26 cellular contexts compared by ENCODE assay signal in genomic region chr12:59627582-59627981, GRCh38. TPM values are rescaled to one million over a fixed set of nuclear protein-coding genes. Genes with fewer than 3 reads are reported as not detected.
DNase-seq lines count a peak whose midpoint lies in the region; ATAC-seq lines count a peak whose summit lies in the region.
"Had no signal": no experiment of that assay in that cellular context is flagged by ENCODE, and none has a peak within 500 bp of the region (broad histone marks: within the 10 kb centered on the region; RNA-seq: fewer than 3 reads in every experiment).

No MANE protein-coding gene starts in this region.

- no peak for DNase-seq in activated CD4-positive, alpha-beta T cell treated with anti-CD3 and anti-CD28 coated beads, Interleukin-2, amount 10 ng/mL, durations not matched to agents 24 days and 14 days
- no peak for DNase-seq in activated CD4-positive, alpha-beta T cell treated with anti-CD3 and anti-CD28 coated beads, Interleukin-2, amount 50 U/mL, for 4 hours
- DNase-seq in iPS-NIHi11 (ENCODE audit: low spot score) (no peak), D341Med (ENCODE audit: low spot score) (no peak)
- DNase-seq: activated naive CD4-positive, alpha-beta T cell treated with anti-CD3 and anti-CD28 coated beads, Interleukin-2, amount 50 U/mL, for 16 hours; COR-L47; DMS53; foreskin melanocyte; heart left ventricle; kidney; left ventricle myocardium superior; MV-4-11; NCI-H226; PC-9; posterior cingulate gyrus; small intestine; stomach had no signal

- H3K36me3 Mint-ChIP-seq in activated CD4-positive, alpha-beta T cell treated with anti-CD3 and anti-CD28 coated beads, Interleukin-2, amount 10 ng/mL, durations not matched to agents 24 days and 14 days (ENCODE audit: low read depth): peaks cover 17% of the 10 kb centered on the region
- H3K36me3 Mint-ChIP-seq in activated T-helper 17 cell treated with anti-CD3 and anti-CD28 coated beads, Interleukin-2, amount 50 U/mL, for 72 hours (ENCODE audit: low read depth): peaks cover 6% of the 10 kb centered on the region
- H3K36me3 Mint-ChIP-seq: neural progenitor cell had no signal

- H3K4me1 Mint-ChIP-seq in activated CD4-positive, alpha-beta T cell treated with anti-CD3 and anti-CD28 coated beads, Interleukin-2, amount 10 ng/mL, durations not matched to agents 24 days and 14 days: peaks cover 14% of the 10 kb centered on the region
- H3K4me1 Mint-ChIP-seq in activated T-helper 17 cell treated with anti-CD3 and anti-CD28 coated beads, Interleukin-2, amount 50 U/mL, for 72 hours: peaks cover 32% of the 10 kb centered on the region
- H3K4me1 Mint-ChIP-seq: neural progenitor cell had no signal

- H3K27ac Mint-ChIP-seq in activated CD4-positive, alpha-beta T cell treated with anti-CD3 and anti-CD28 coated beads, Interleukin-2, amount 10 ng/mL, durations not matched to agents 24 days and 14 days: peak overlapping the region; percentile 50
- H3K27ac Mint-ChIP-seq in activated T-helper 17 cell treated with anti-CD3 and anti-CD28 coated beads, Interleukin-2, amount 50 U/mL, for 72 hours: no peak overlapping the region
- H3K27ac Mint-ChIP-seq: activated T-helper 1 cell treated with anti-CD3 and anti-CD28 coated beads, Interleukin-12 subunit alpha, Interleukin-12 subunit beta, Interleukin-2, Interleukin-4 antibody, amounts not matched to agents 30 ng/mL and 10 ng/mL and 1 ng/mL, durations not matched to agents 14 hours and 24 hours and 36 hours; IgD-negative memory B cell; neural progenitor cell had no signal

- H3K4me3 Mint-ChIP-seq in activated CD4-positive, alpha-beta T cell treated with anti-CD3 and anti-CD28 coated beads, Interleukin-2, amount 10 ng/mL, durations not matched to agents 24 days and 14 days: no peak overlapping the region
- H3K4me3 Mint-ChIP-seq in activated T-helper 17 cell treated with anti-CD3 and anti-CD28 coated beads, Interleukin-2, amount 50 U/mL, for 72 hours: no peak overlapping the region
- H3K4me3 Mint-ChIP-seq: activated T-helper 1 cell treated with anti-CD3 and anti-CD28 coated beads, Interleukin-12 subunit alpha, Interleukin-12 subunit beta, Interleukin-2, Interleukin-4 antibody, amounts not matched to agents 30 ng/mL and 10 ng/mL and 1 ng/mL, durations not matched to agents 14 hours and 24 hours and 36 hours; IgD-negative memory B cell; neural progenitor cell had no signal

- no peaks in the 10 kb centered on the region for H3K27me3 Mint-ChIP-seq in activated CD4-positive, alpha-beta T cell treated with anti-CD3 and anti-CD28 coated beads, Interleukin-2, amount 10 ng/mL, durations not matched to agents 24 days and 14 days
- no peaks in the 10 kb centered on the region for H3K27me3 Mint-ChIP-seq in activated T-helper 17 cell treated with anti-CD3 and anti-CD28 coated beads, Interleukin-2, amount 50 U/mL, for 72 hours
- H3K27me3 Mint-ChIP-seq: IgD-negative memory B cell had no signal

- intact Hi-C loops in activated CD4-positive, alpha-beta T cell treated with anti-CD3 and anti-CD28 coated beads, Interleukin-2, amount 10 ng/mL, durations not matched to agents 24 days and 14 days (cut with micrococcal nuclease): no loop called here

- peak; percentile 78 for ATAC-seq in GM18870 (IDR thresholded peaks at IDR 0.05; ENCODE audit: unreplicated experiment)
- peak; percentile 50 for ATAC-seq in HG02763 (IDR thresholded peaks at IDR 0.05; ENCODE audit: unreplicated experiment)
- peak; percentile 74 for ATAC-seq in activated T-helper 17 cell treated with anti-CD3 and anti-CD28 coated beads, Interleukin-2, amount 50 U/mL, for 72 hours (replicated peaks)
- no peak for ATAC-seq in HG03457 (IDR thresholded peaks at IDR 0.05; ENCODE audit: unreplicated experiment)
- ATAC-seq: heart left ventricle, left ventricle myocardium superior, SK-N-SH treated with all-trans-retinoic acid at 6 μM for 48 hours had no signal

- peaks cover 3% of the 10 kb centered on the region for H3K9me3 Mint-ChIP-seq in activated CD4-positive, alpha-beta T cell treated with anti-CD3 and anti-CD28 coated beads, Interleukin-2, amount 10 ng/mL, durations not matched to agents 24 days and 14 days
- no peaks in the 10 kb centered on the region for H3K9me3 Mint-ChIP-seq in activated T-helper 17 cell treated with anti-CD3 and anti-CD28 coated beads, Interleukin-2, amount 50 U/mL, for 72 hours
- H3K9me3 Mint-ChIP-seq: activated T-helper 1 cell treated with anti-CD3 and anti-CD28 coated beads, Interleukin-12 subunit alpha, Interleukin-12 subunit beta, Interleukin-2, Interleukin-4 antibody, amounts not matched to agents 30 ng/mL and 10 ng/mL and 1 ng/mL, durations not matched to agents 14 hours and 24 hours and 36 hours; IgD-negative memory B cell; neural progenitor cell had no signal

RNA-seq across cellular contexts. Expression of gene SLC16A7, which starts 31.8 kb away (rescaled TPM):
- 43.7 and 44.2 TPM in 2 replicates for total RNA-seq in activated CD4-positive, alpha-beta T cell treated with anti-CD3 and anti-CD28 coated beads, Interleukin-2, amount 10 ng/mL, durations not matched to agents 24 days and 14 days
- total RNA-seq in activated T-helper 17 cell treated with anti-CD3 and anti-CD28 coated beads, Interleukin-2, amount 50 U/mL, for 72 hours: 10 to 100 TPM; 21.4 to 29.9 TPM
- total RNA-seq: G401 had no signal
